ENCODE assay signal across 34 cellular contexts in the genomic region with DNA sequence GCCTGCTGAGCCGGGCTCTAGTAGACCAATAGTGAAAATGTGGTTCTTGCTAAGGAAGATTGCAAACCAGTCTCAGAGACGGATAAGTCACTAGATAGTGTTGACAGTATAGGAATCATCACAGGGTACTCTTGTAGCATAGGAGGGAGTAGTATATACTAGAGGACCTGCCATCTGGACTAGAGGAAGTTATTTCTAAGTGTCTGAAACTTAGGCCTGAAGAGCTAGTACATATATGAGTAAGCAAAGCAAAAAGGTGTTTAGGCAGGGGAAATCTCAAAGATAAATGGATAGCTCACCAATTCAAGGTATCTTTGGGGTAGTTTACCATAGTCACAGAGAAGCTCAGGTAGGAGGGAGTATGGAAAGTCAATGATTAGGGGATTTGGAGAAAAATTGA.
"Had no signal": no experiment of that assay in that cellular context is flagged by ENCODE, and none has a peak within 500 bp of the region (broad histone marks: within the 10 kb centered on the region; RNA-seq: fewer than 3 reads in every experiment).

No MANE protein-coding gene starts in this region.

- H3K27me3 ChIP-seq: MG63 had no signal

- H3K36me3 ChIP-seq: MG63 had no signal

- DNase-seq: Karpas-422, Kasumi-1, MG63, MM.1S, MV-4-11, NCI-H1048, NCI-H1092, NCI-H1092 treated with DMSO at 0.1 percent for 48 hours, NCI-H1105, NCI-H1417, NCI-H1417 treated with DMSO at 0.1 percent for 48 hours, NCI-H1436, NCI-H1436 treated with DMSO at 0.1 percent for 48 hours, NCI-H146, NCI-H1694, NCI-H1694 treated with DMSO at 0.1 percent for 48 hours, NCI-H187, NCI-H187 treated with DMSO at 0.1 percent for 48 hours, NCI-H1930, NCI-H2029, NCI-H2029 treated with DMSO at 0.1 percent for 48 hours, NCI-H2081, NCI-H2081 treated with DMSO at 0.1 percent for 48 hours, NCI-H2107, NCI-H2171, NCI-H2171 treated with DMSO at 0.1 percent for 48 hours, NCI-H2227 treated with DMSO at 0.1 percent for 48 hours, NCI-H226, NCI-H345, NCI-H446, NCI-H510A, NCI-H510A treated with DMSO at 0.1 percent for 48 hours, NCI-H524, NCI-H524 treated with DMSO at 0.1 percent for 48 hours had no signal

- H3K4me3 ChIP-seq: MG63 had no signal

- H3K9me3 ChIP-seq: MG63 had no signal
